Comparison of ENCODE assay signal across 1 cellular context in the genomic region with DNA sequence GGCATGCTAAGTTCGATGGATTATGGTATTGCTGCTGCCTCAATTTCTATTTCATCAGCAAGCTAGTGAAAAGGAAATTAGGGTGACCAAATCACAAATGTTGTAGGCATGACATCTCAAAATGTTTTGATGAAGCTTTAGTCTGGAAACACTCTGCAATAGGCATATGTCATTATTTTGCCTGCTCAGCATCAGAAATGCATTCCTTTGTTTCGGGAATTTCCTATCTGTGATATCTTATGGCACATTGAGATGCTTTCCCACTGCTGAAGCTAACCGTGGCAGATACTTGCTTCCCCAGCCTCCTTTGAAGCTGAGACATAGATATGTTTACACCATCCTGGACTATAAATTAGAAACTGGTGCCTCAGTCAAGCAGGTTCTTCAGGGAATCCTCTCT.
A peak's percentile ranks its signal among the peaks of the same experiment; 100 is the strongest.
TF ChIP-seq lines count a peak whose summit lies in the region.

No MANE protein-coding gene starts in this region.

TF ChIP-seq in HepG2, 621 proteins besides CTCF, POLR2A, EP300 and RAD21 (continued from another document):
- TF ChIP-seq MAFK (conservative IDR thresholded peaks at IDR 0.05 in 1 of 2, IDR thresholded peaks at IDR 0.05 in 1 of 2; ENCODE audit: low read length in 2 of 2): 0 out of 4 replicates have a peak, but pooled peaks have one; percentile 6 to 27
- TF ChIP-seq, protein P1, sequence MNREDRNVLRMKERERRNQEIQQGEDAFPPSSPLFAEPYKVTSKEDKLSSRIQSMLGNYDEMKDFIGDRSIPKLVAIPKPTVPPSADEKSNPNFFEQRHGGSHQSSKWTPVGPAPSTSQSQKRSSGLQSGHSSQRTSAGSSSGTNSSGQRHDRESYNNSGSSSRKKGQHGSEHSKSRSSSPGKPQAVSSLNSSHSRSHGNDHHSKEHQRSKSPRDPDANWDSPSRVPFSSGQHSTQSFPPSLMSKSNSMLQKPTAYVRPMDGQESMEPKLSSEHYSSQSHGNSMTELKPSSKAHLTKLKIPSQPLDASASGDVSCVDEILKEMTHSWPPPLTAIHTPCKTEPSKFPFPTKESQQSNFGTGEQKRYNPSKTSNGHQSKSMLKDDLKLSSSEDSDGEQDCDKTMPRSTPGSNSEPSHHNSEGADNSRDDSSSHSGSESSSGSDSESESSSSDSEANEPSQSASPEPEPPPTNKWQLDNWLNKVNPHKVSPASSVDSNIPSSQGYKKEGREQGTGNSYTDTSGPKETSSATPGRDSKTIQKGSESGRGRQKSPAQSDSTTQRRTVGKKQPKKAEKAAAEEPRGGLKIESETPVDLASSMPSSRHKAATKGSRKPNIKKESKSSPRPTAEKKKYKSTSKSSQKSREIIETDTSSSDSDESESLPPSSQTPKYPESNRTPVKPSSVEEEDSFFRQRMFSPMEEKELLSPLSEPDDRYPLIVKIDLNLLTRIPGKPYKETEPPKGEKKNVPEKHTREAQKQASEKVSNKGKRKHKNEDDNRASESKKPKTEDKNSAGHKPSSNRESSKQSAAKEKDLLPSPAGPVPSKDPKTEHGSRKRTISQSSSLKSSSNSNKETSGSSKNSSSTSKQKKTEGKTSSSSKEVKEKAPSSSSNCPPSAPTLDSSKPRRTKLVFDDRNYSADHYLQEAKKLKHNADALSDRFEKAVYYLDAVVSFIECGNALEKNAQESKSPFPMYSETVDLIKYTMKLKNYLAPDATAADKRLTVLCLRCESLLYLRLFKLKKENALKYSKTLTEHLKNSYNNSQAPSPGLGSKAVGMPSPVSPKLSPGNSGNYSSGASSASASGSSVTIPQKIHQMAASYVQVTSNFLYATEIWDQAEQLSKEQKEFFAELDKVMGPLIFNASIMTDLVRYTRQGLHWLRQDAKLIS (CRISPR knock-in tag; IDR thresholded peaks at IDR 0.05): no peak
- TF ChIP-seq ZBTB33 (CRISPR knock-in tag; IDR thresholded peaks at IDR 0.05): no peak
- 0 out of 2 replicates have a peak, but pooled peaks have one; percentile 6 for TF ChIP-seq NFE2L2 (IDR thresholded peaks at IDR 0.05; ENCODE audit: low read length)
- TF ChIP-seq TEAD2 (CRISPR knock-in tag; IDR thresholded peaks at IDR 0.05): no peak
